ENCODE assay signal across 8 cellular contexts in genomic region chr22:30286813-30287625, GRCh38. TPM values are rescaled to one million over a fixed set of nuclear protein-coding genes. Genes with fewer than 3 reads are reported as not detected.
DNase-seq lines count a peak whose midpoint lies in the region; TF ChIP-seq lines count a peak whose summit lies in the region.

No MANE protein-coding gene starts in this region.

- no peaks in the 10 kb centered on the region for H3K36me3 ChIP-seq in kidney epithelial cell (ENCODE audit: control insufficient read depth, insufficient read depth, low read length)

- H3K4me3 ChIP-seq in astrocyte of the cerebellum (ENCODE audit: low read depth, low read length) = no peak overlapping the region
- no peak overlapping the region for H3K4me3 ChIP-seq in kidney epithelial cell (ENCODE audit: low read depth, low read length)

- in situ Hi-C loops in KBM-7 (cut with MboI; ENCODE audit: low pct_unique_long_range_greater_than_20kb, low sequenced_read_pairs) = no loop called here
- in situ Hi-C loops in astrocyte of the cerebellum (cut with HindIII; ENCODE audit: low sequenced_read_pairs) = no loop called here

- DNase-seq in DMS153 treated with DMSO at 0.1 percent for 48 hours (lab: John Stamatoyannopoulos, UW; ENCODE audit: unreplicated experiment) (peak; percentile 18), KBM-7 (peak; percentile 85), T-helper 22 cell (ENCODE audit: low read depth) (peak; percentile 61), astrocyte of the cerebellum (ENCODE audit: low read depth) (no peak), kidney epithelial cell (ENCODE audit: low read depth) (no peak), NCI-H2107 treated with DMSO at 0.1 percent for 48 hours (lab: John Stamatoyannopoulos, UW; ENCODE audit: unreplicated experiment) (no peak), HPDE6-E6E7 (ENCODE audit: extremely low spot score) (no peak)
- peak; percentile 84 to 92 for DNase-seq in stimulated activated CD4-positive, alpha-beta T cell treated with anti-CD3 and anti-CD28 coated beads, Interleukin-4, amount 100 ng/mL, for 48 hours (ENCODE audit: low read depth in 2 of 2)

- peak; percentile 90 for TF ChIP-seq CTCF in astrocyte of the cerebellum (IDR thresholded peaks at IDR 0.05; ENCODE audit: low read depth, low read length, missing control alignments)
- TF ChIP-seq CTCF in kidney epithelial cell (IDR thresholded peaks at IDR 0.05; ENCODE audit: insufficient read depth, low read length, poor library complexity, severe bottlenecking) = peak; percentile 93

- no peaks in the 10 kb centered on the region for H3K27me3 ChIP-seq in kidney epithelial cell (ENCODE audit: control insufficient read depth, insufficient read depth, low read length)

RNA-seq across cellular contexts. Expression of gene CASTOR1, which starts 2.3 kb away (rescaled TPM):
- total RNA-seq in kidney epithelial cell = 10.5 and 18.7 TPM in 2 replicates

RNA-seq across cellular contexts. Expression of gene OSM, which starts 20.4 kb away (rescaled TPM):
- not detected in 2 replicates for total RNA-seq in kidney epithelial cell

RNA-seq across cellular contexts. Expression of gene TBC1D10A, which starts 39.7 kb away (rescaled TPM):
- total RNA-seq in kidney epithelial cell = 21.6 and 23.9 TPM in 2 replicates

RNA-seq across cellular contexts. Expression of gene LIF, which starts 40.5 kb away (rescaled TPM):
- 108 and 112 TPM in 2 replicates for total RNA-seq in kidney epithelial cell

Comparison
In these comparisons a context has a peak if more than half of its experiments do, and no peak if none do; other contexts are left out.
1. DNase-seq: peak in DMS153 treated with DMSO at 0.1 percent for 48 hours (single experiment), KBM-7 (single experiment), T-helper 22 cell (single experiment) and stimulated activated CD4-positive, alpha-beta T cell treated with anti-CD3 and anti-CD28 coated beads, Interleukin-4, amount 100 ng/mL, for 48 hours (2 of 2); none in astrocyte of the cerebellum (single experiment), kidney epithelial cell (single experiment), NCI-H2107 treated with DMSO at 0.1 percent for 48 hours (single experiment) and HPDE6-E6E7 (single experiment).